In the genomic region with DNA sequence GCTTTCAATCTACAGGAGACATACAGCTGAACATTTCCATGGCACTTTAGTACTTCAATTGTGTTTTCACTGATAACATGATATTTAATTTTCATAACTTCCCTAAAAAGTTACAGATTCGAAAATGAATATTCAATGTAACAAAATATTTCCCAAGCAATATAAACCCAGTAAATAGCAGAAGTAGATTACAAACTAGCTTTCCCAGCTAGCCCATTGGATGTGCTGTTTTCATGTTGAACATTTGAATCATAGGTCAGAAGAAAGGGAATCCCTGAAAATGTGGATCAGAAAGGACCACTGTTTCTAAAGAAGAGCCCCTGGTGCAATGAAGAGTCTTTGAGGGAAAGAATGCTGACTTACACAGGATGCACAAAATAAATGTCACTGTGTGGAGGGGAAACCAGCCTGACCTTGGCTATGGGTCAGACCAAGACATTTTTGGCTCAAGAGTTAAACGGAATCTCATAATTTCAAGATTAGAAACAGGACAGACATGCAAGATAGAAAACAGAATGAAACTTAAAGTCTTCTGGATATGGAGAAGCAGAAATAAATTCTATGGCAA, we compare ENCODE assay signal across 1 cellular context.
TF ChIP-seq lines count a peak whose summit lies in the region.

No MANE protein-coding gene starts in this region.

TF ChIP-seq in K562, 482 proteins besides CTCF, POLR2A, EP300 and RAD21:
- no peak for TF ChIP-seq ETV5 (CRISPR knock-in tag; IDR thresholded peaks at IDR 0.05; ENCODE audit: low read depth)
- TF ChIP-seq ZNF584 (CRISPR knock-in tag; IDR thresholded peaks at IDR 0.05; ENCODE audit: low read depth) = no peak
- peak; percentile 17 for TF ChIP-seq CHD4 (IDR thresholded peaks at IDR 0.05; ENCODE audit: insufficient read depth, insufficient replicate concordance, low read depth, low read length, poor library complexity, severe bottlenecking)
- no peak for TF ChIP-seq HNRNPK (IDR thresholded peaks at IDR 0.05; ENCODE audit: low read depth, low read length, poor library complexity, severe bottlenecking)
TF ChIP-seq in K562: peak in this region for 1.
